31 cellular contexts compared by ENCODE assay signal in genomic region chr16:12225282-12225681, GRCh38.
"Had no signal": no experiment of that assay in that cellular context is flagged by ENCODE, and none has a peak within 500 bp of the region (broad histone marks: within the 10 kb centered on the region; RNA-seq: fewer than 3 reads in every experiment).

No MANE protein-coding gene starts in this region.

- H3K27me3 ChIP-seq: ascending aorta, breast epithelium, MG63 had no signal

- H3K4me1 Mint-ChIP-seq: activated naive CD8-positive, alpha-beta T cell treated with anti-CD3 and anti-CD28 coated beads, Interleukin-2, amount 10 ng/mL, durations not matched to agents 7 days and 5 days had no signal

- H3K27ac ChIP-seq: ascending aorta, breast epithelium, WERI-Rb-1 had no signal

- DNase-seq: activated CD4-positive, alpha-beta T cell treated with anti-CD3 and anti-CD28 coated beads for 1 hour; activated CD4-positive, alpha-beta T cell treated with anti-CD3 and anti-CD28 coated beads, Interleukin-2, amount 10 ng/mL, durations not matched to agents 24 days and 14 days; activated CD4-positive, alpha-beta T cell treated with anti-CD3 and anti-CD28 coated beads, Interleukin-2, amount 50 U/mL, for 4 hours; activated CD4-positive, CD25-positive, alpha-beta regulatory T cell; activated CD8-positive, alpha-beta T cell treated with anti-CD3 and anti-CD28 coated beads for 36 hours; activated effector memory CD4-positive, alpha-beta T cell treated with anti-CD3 and anti-CD28 coated beads, Interleukin-2, amount 50 U/mL, for 16 hours; activated naive CD4-positive, alpha-beta T cell; activated naive CD8-positive, alpha-beta T cell treated with anti-CD3 and anti-CD28 coated beads, Interleukin-2, amount 10 ng/mL, durations not matched to agents 7 days and 5 days; activated T-cell treated with anti-CD3 and anti-CD28 coated beads, Interleukin-2, amount 50 U/mL, for 1 hour; activated T-cell treated with anti-CD3 and anti-CD28 coated beads, Interleukin-2, amount 50 U/mL, for 72 hours; Kasumi-1; MG63; NCI-H1436 treated with DMSO at 0.1 percent for 48 hours; NCI-H187; NCI-H2107; NCI-H2171; NCI-H510A; NCI-H526; NCI-H748 treated with DMSO at 0.1 percent for 48 hours; NK-92 treated with Interleukin-12 subunit alpha and Interleukin-12 subunit beta, amount 100 ng/mL, for 24 hours; OCI-M1; Right ventricle myocardium superior; SW 1271; T-helper 1 cell; T-helper 2 cell; T-helper 9 cell; WERI-Rb-1 had no signal

- H3K4me3 ChIP-seq: ascending aorta, breast epithelium, MG63 had no signal

- H3K4me1 ChIP-seq: ascending aorta, breast epithelium had no signal

- H3K9me3 ChIP-seq: ascending aorta, breast epithelium, MG63 had no signal

- ATAC-seq: activated CD8-positive, alpha-beta T cell treated with anti-CD3 and anti-CD28 coated beads for 36 hours; activated T-cell treated with anti-CD3 and anti-CD28 coated beads, Interleukin-2, amount 50 U/mL, for 72 hours; activated T-helper 17 cell treated with anti-CD3 and anti-CD28 coated beads, Interleukin-2, amount 50 U/mL, for 72 hours had no signal

- H3K36me3 ChIP-seq: ascending aorta, breast epithelium, MG63, WERI-Rb-1 had no signal

- H3K27me3 Mint-ChIP-seq: activated CD4-positive, alpha-beta T cell treated with anti-CD3 and anti-CD28 coated beads, Interleukin-2, amount 10 ng/mL, durations not matched to agents 24 days and 14 days; activated CD8-positive, alpha-beta T cell treated with anti-CD3 and anti-CD28 coated beads for 36 hours; activated naive CD4-positive, alpha-beta T cell treated with anti-CD3 and anti-CD28 coated beads, Interleukin-2, amount 50 U/mL, for 24 hours; activated naive CD8-positive, alpha-beta T cell treated with anti-CD3 and anti-CD28 coated beads, Interleukin-2, amount 10 ng/mL, durations not matched to agents 7 days and 5 days; activated T-helper 17 cell treated with anti-CD3 and anti-CD28 coated beads, Interleukin-2, amount 50 U/mL, for 72 hours had no signal

- H3K27ac Mint-ChIP-seq: activated CD4-positive, alpha-beta T cell treated with anti-CD3 and anti-CD28 coated beads, Interleukin-2, amount 10 ng/mL, durations not matched to agents 24 days and 14 days; activated CD8-positive, alpha-beta T cell treated with anti-CD3 and anti-CD28 coated beads for 36 hours; activated naive CD4-positive, alpha-beta T cell treated with anti-CD3 and anti-CD28 coated beads, Interleukin-2, amount 50 U/mL, for 24 hours; activated naive CD8-positive, alpha-beta T cell treated with anti-CD3 and anti-CD28 coated beads, Interleukin-2, amount 10 ng/mL, durations not matched to agents 7 days and 5 days; activated T-cell treated with anti-CD3 and anti-CD28 coated beads, Interleukin-2, amount 50 U/mL, for 72 hours; activated T-helper 17 cell treated with anti-CD3 and anti-CD28 coated beads, Interleukin-2, amount 50 U/mL, for 72 hours had no signal

- H3K36me3 Mint-ChIP-seq: activated naive CD8-positive, alpha-beta T cell treated with anti-CD3 and anti-CD28 coated beads, Interleukin-2, amount 10 ng/mL, durations not matched to agents 7 days and 5 days had no signal

- H3K9me3 Mint-ChIP-seq: activated CD4-positive, alpha-beta T cell treated with anti-CD3 and anti-CD28 coated beads, Interleukin-2, amount 10 ng/mL, durations not matched to agents 24 days and 14 days; activated CD8-positive, alpha-beta T cell treated with anti-CD3 and anti-CD28 coated beads for 36 hours; activated naive CD4-positive, alpha-beta T cell treated with anti-CD3 and anti-CD28 coated beads, Interleukin-2, amount 50 U/mL, for 24 hours; activated naive CD8-positive, alpha-beta T cell treated with anti-CD3 and anti-CD28 coated beads, Interleukin-2, amount 10 ng/mL, durations not matched to agents 7 days and 5 days; activated T-cell treated with anti-CD3 and anti-CD28 coated beads, Interleukin-2, amount 50 U/mL, for 72 hours; activated T-helper 17 cell treated with anti-CD3 and anti-CD28 coated beads, Interleukin-2, amount 50 U/mL, for 72 hours had no signal

- H3K4me3 Mint-ChIP-seq: activated CD4-positive, alpha-beta T cell treated with anti-CD3 and anti-CD28 coated beads, Interleukin-2, amount 10 ng/mL, durations not matched to agents 24 days and 14 days; activated CD8-positive, alpha-beta T cell treated with anti-CD3 and anti-CD28 coated beads for 36 hours; activated naive CD4-positive, alpha-beta T cell treated with anti-CD3 and anti-CD28 coated beads, Interleukin-2, amount 50 U/mL, for 24 hours; activated naive CD8-positive, alpha-beta T cell treated with anti-CD3 and anti-CD28 coated beads, Interleukin-2, amount 10 ng/mL, durations not matched to agents 7 days and 5 days; activated T-cell treated with anti-CD3 and anti-CD28 coated beads, Interleukin-2, amount 50 U/mL, for 72 hours; activated T-helper 17 cell treated with anti-CD3 and anti-CD28 coated beads, Interleukin-2, amount 50 U/mL, for 72 hours had no signal
